Comparison of ENCODE assay signal across 8 cellular contexts in the genomic region with DNA sequence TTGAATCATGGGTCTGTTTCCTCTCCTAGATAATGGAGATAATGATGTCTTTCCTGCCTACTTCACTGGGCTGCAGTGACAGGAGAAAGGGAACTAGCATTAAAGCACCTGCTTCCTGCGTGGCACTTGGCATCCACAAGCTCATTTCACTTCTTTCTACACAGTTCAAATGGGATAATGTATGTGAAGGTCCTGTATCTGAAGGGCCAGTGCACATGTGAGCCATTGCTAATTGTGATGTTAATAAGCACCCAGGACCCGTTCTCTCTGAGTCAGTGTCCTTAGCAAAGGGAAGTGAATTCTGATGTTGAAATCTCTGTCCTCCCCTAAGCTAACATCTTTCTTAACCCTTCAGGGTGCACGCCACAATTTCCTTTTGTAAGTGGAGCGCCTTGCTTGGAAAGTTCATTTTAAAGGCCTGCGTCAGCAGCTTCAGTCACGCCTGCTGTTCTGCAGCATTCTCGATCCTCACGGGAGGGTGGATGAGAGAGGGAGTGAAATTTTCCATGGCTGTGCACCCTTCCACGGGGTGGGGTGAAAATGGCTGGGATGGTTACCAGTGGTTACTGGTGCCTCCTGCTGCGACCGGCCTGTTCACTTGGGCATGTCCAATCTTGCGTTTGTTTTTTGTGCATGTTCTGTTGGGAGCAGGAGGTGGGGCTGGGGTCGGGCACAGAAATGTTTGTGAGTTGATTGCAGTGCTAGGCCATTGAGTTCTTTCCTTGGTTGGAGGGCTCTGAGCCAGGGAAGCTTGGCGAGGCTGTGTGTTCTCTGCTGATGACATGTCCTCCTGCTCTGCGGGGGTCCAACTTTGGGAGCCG. TPM values are rescaled to one million over a fixed set of nuclear protein-coding genes. Genes with fewer than 3 reads are reported as not detected.
DNase-seq lines count a peak whose midpoint lies in the region; ATAC-seq, FAIRE-seq and TF ChIP-seq lines count a peak whose summit lies in the region.

No MANE protein-coding gene starts in this region.

- TF ChIP-seq CTCF in body of pancreas (IDR thresholded peaks at IDR 0.05): no peak
- TF ChIP-seq CTCF in kidney (IDR thresholded peaks at IDR 0.05; ENCODE audit: borderline replicate concordance, extremely low read depth, insufficient read depth): no peak
- no peak for TF ChIP-seq CTCF in suprapubic skin (IDR thresholded peaks at IDR 0.05)

- H3K9me3 ChIP-seq in BLaER1: no peaks in the 10 kb centered on the region
- H3K9me3 ChIP-seq in body of pancreas: no peaks in the 10 kb centered on the region
- no peaks in the 10 kb centered on the region for H3K9me3 ChIP-seq in kidney (ENCODE audit: control insufficient read depth in 1 of 2, low read length in 2 of 2)
- no peaks in the 10 kb centered on the region for H3K9me3 ChIP-seq in suprapubic skin

- peaks cover 42% of the 10 kb centered on the region for H4K20me1 ChIP-seq in BLaER1

- TF ChIP-seq POLR2A in body of pancreas (IDR thresholded peaks at IDR 0.05): no peak
- no peak for TF ChIP-seq POLR2A in suprapubic skin (IDR thresholded peaks at IDR 0.05)

- H3K27me3 ChIP-seq in BLaER1: no peaks in the 10 kb centered on the region
- H3K27me3 ChIP-seq in body of pancreas: no peaks in the 10 kb centered on the region
- H3K27me3 ChIP-seq in suprapubic skin: no peaks in the 10 kb centered on the region

- peak overlapping the region; percentile 69 for H3K27ac ChIP-seq in BLaER1
- peak overlapping the region in 1 of 4 donors; percentile 44 for H3K27ac ChIP-seq in body of pancreas
- H3K27ac ChIP-seq in kidney (ENCODE audit: low read depth in 2 of 2, low read length in 2 of 2): peak overlapping the region; percentile 25 to 66
- H3K27ac ChIP-seq in suprapubic skin: peak overlapping the region; percentile 77

- intact Hi-C loops in body of pancreas (cut with DNase I) (no loop called here), kidney (cut with DNase I) (no loop called here)

- ATAC-seq in body of pancreas: peak; percentile 10
- ATAC-seq in GM18517 (IDR thresholded peaks at IDR 0.05; ENCODE audit: unreplicated experiment): no peak
- no peak for ATAC-seq in GM18907 (IDR thresholded peaks at IDR 0.05; ENCODE audit: unreplicated experiment)

- H3K4me1 ChIP-seq in BLaER1 (peaks cover 92% of the 10 kb centered on the region), body of pancreas (peaks cover 25% of the 10 kb centered on the region), kidney (ENCODE audit: control insufficient read depth in 1 of 2, insufficient read depth in 1 of 2, low read depth in 1 of 2, low read length in 2 of 2) (peaks cover 50 to 51% of the 10 kb centered on the region in 2 donors), suprapubic skin (peaks cover 98% of the 10 kb centered on the region)

- H3K36me3 ChIP-seq in BLaER1 (peaks cover 11% of the 10 kb centered on the region; the same call in 1 of the 2 replicates), body of pancreas (replicated peaks in 1 of 2; ENCODE audit: insufficient read depth in 1 of 2, low read depth in 2 of 2) (no peaks in the 10 kb centered on the region), kidney (ENCODE audit: control insufficient read depth in 1 of 2, insufficient read depth in 2 of 2, low read length in 2 of 2) (no peaks in the 10 kb centered on the region), suprapubic skin (no peaks in the 10 kb centered on the region)

- H3K9ac ChIP-seq in BLaER1: no peak overlapping the region
- H3K9ac ChIP-seq in kidney (ENCODE audit: low read length in 2 of 2): no peak overlapping the region

- WGBS in body of pancreas, 2 donors: 62 to 67% methylated on average over 14 to 16 of the region's 16 CpGs
- WGBS in suprapubic skin: 49% methylated on average over 12 of the region's 16 CpGs

- peak overlapping the region; percentile 71 for H3K4me2 ChIP-seq in BLaER1

- TF ChIP-seq EP300 in suprapubic skin (IDR thresholded peaks at IDR 0.05): no peak

- DNase-seq in MV-4-11 (lab: John Stamatoyannopoulos, UW): peak; percentile 97
- DNase-seq in body of pancreas: peak in 1 of 4 donors; percentile 55
- peak; percentile 76 for DNase-seq in kidney
- peak; percentile 75 to 77 for DNase-seq in suprapubic skin (ENCODE audit: low spot score in 2 of 2)
- DNase-seq in UCSD-AML1 (lab: John Stamatoyannopoulos, UW; ENCODE audit: unreplicated experiment): no peak

- no peak for FAIRE-seq in kidney (lab: Jason Lieb, UNC)

- H3K4me3 ChIP-seq in BLaER1 (no peak overlapping the region), body of pancreas (no peak overlapping the region), kidney (ENCODE audit: low read length in 2 of 2) (no peak overlapping the region), suprapubic skin (peak overlapping the region; percentile 15)

RNA-seq across cellular contexts. Expression of gene HK1, which starts 59.2 kb away (rescaled TPM):
- 10 to 100 TPM; 15.8 to 17.1 TPM for total RNA-seq in body of pancreas
- total RNA-seq in kidney: 84.9 TPM
- polyA plus RNA-seq in kidney (ENCODE audit: insufficient read depth, low read depth, low replicate concordance): 35.9 TPM
- 100 to 1,000 TPM; 119 to 142 (median 141) TPM for total RNA-seq in suprapubic skin
